21 cellular contexts compared by ENCODE assay signal in genomic region chr12:117481470-117481869, GRCh38.
"Had no signal": no experiment of that assay in that cellular context is flagged by ENCODE, and none has a peak within 500 bp of the region (broad histone marks: within the 10 kb centered on the region; RNA-seq: fewer than 3 reads in every experiment).

No MANE protein-coding gene starts in this region.

- FAIRE-seq: endometrium, urothelium cell line had no signal

- H3K4me3 ChIP-seq: coronary artery, esophagus muscularis mucosa, heart left ventricle, psoas muscle, right lobe of liver, suprapubic skin, thyroid gland had no signal

- H3K9me3 ChIP-seq: psoas muscle, right lobe of liver, suprapubic skin, thyroid gland had no signal

- DNase-seq: effector CD8-positive, alpha-beta T cell; foreskin melanocyte; heart left ventricle; hippocampal formation; mesendoderm; naive B cell; occipital lobe; psoas muscle; retina; right lobe of liver; stimulated activated CD4-positive, alpha-beta T cell treated with anti-CD3 and anti-CD28 coated beads, Interleukin-4, amount 100 ng/mL, for 1 hour; stimulated activated CD8-positive, alpha-beta memory T cell treated with anti-CD3 and anti-CD28 coated beads, Interleukin-4, amount 100 ng/mL, for 48 hours; stimulated activated naive CD8-positive, alpha-beta T cell treated with anti-CD3 and anti-CD28 coated beads, Interleukin-15, Interleukin-2, amounts not matched to agents 100 U/mL and 50 U/mL, for 24 hours; thyroid gland had no signal

- H3K27me3 ChIP-seq: heart left ventricle, right lobe of liver, thyroid gland had no signal

- H3K36me3 ChIP-seq: esophagus muscularis mucosa, heart left ventricle, right lobe of liver, suprapubic skin, thyroid gland had no signal

- ATAC-seq: heart left ventricle; psoas muscle; right lobe of liver; stimulated activated effector memory CD8-positive, alpha-beta T cell treated with anti-CD3 and anti-CD28 coated beads, Interleukin-12 subunit alpha, Interleukin-12 subunit beta, amount 100 ng/mL, for 72 hours; stimulated activated naive CD8-positive, alpha-beta T cell treated with anti-CD3 and anti-CD28 coated beads, Interleukin-15, Interleukin-2, amounts not matched to agents 100 U/mL and 50 U/mL, for 24 hours had no signal

- H3K4me1 ChIP-seq: esophagus muscularis mucosa, heart left ventricle, parathyroid adenoma, right lobe of liver, suprapubic skin, thyroid gland had no signal

- H3K27ac ChIP-seq: coronary artery, esophagus muscularis mucosa, heart left ventricle, parathyroid adenoma, psoas muscle, right lobe of liver, suprapubic skin, thyroid gland had no signal
